28 cellular contexts compared by ENCODE assay signal in the genomic region with DNA sequence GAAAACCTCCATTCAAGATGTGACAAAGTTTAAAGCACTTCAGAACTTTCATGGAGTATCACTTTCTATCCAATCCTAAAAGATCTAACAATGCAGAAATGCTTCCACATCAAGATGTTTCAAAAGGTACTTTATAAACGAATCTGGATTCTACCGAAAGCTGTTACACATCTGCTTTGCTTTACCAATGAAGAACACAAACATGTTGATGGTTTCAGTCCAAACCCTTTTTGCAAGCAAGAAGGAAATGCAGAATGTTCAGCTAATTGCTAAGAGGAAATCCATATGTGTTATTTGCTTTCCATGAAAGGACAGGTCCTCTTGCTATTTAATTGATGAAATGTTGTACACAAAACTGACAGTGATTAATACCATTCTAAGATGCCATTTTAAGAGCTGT.
"Had no signal": no experiment of that assay in that cellular context is flagged by ENCODE, and none has a peak within 500 bp of the region (broad histone marks: within the 10 kb centered on the region; RNA-seq: fewer than 3 reads in every experiment).

No MANE protein-coding gene starts in this region.

- H3K4me3 ChIP-seq: SJCRH30 had no signal

- H3K9me3 ChIP-seq: SJCRH30, SK-N-SH had no signal

- ATAC-seq: activated CD8-positive, alpha-beta T cell treated with anti-CD3 and anti-CD28 coated beads, Interleukin-2, amount 10 ng/mL, durations not matched to agents 7 days and 5 days; Panc1; Right ventricle myocardium inferior; WTC11 had no signal

- FAIRE-seq: bronchial epithelial cell had no signal

- DNase-seq: activated CD4-positive, alpha-beta T cell treated with anti-CD3 and anti-CD28 coated beads for 48 hours; activated CD4-positive, alpha-beta T cell treated with anti-CD3 and anti-CD28 coated beads, Interleukin-2, amount 50 U/mL, for 4 hours; activated CD4-positive, CD25-positive, alpha-beta regulatory T cell treated with anti-CD3 and anti-CD28 coated beads, Interleukin-2, amount 50 U/mL, for 72 hours; activated CD8-positive, alpha-beta memory T cell treated with anti-CD3 and anti-CD28 coated beads, Interleukin-2, amount 50 U/mL, for 48 hours; activated CD8-positive, alpha-beta T cell treated with anti-CD3 and anti-CD28 coated beads, Interleukin-2, amount 10 ng/mL, durations not matched to agents 7 days and 5 days; activated naive CD4-positive, alpha-beta T cell treated with anti-CD3 and anti-CD28 coated beads, Interleukin-2, amount 50 U/mL, for 16 hours; activated naive CD8-positive, alpha-beta T cell treated with anti-CD3 and anti-CD28 coated beads, Interleukin-2, amount 10 ng/mL, durations not matched to agents 7 days and 5 days; activated T-cell treated with anti-CD3 and anti-CD28 coated beads, Interleukin-2, amount 50 U/mL, for 1 hour; aorta; central memory CD4-positive, alpha-beta T cell; Kasumi-1; KBM-7; NCI-H1105 treated with DMSO at 0.1 percent for 48 hours; NCI-H1436 treated with DMSO at 0.1 percent for 48 hours; NCI-H187; NCI-H2081 treated with DMSO at 0.1 percent for 48 hours; NCI-H2171 treated with DMSO at 0.1 percent for 48 hours; NCI-H226; NCI-H774; NK-92 treated with Interleukin-12 subunit alpha and Interleukin-12 subunit beta, amount 100 ng/mL, for 24 hours; OCI-M1; RPMI8226; SJCRH30; SK-N-SH had no signal

- H3K36me3 ChIP-seq: SJCRH30 had no signal

- H3K4me2 ChIP-seq: SK-N-SH had no signal

- H3K9ac ChIP-seq: SK-N-SH had no signal

- H3K27ac ChIP-seq: SJCRH30 had no signal

- H3K27me3 ChIP-seq: SJCRH30 had no signal
